Comparison of ENCODE assay signal across 26 cellular contexts in genomic region chr22:34886391-34886790, GRCh38.
"Had no signal": no experiment of that assay in that cellular context is flagged by ENCODE, and none has a peak within 500 bp of the region (broad histone marks: within the 10 kb centered on the region; RNA-seq: fewer than 3 reads in every experiment).

No MANE protein-coding gene starts in this region.

- H3K4me3 Mint-ChIP-seq: activated CD4-positive, alpha-beta T cell treated with anti-CD3 and anti-CD28 coated beads, Interleukin-2, amount 10 ng/mL, durations not matched to agents 24 days and 14 days; activated CD8-positive, alpha-beta T cell treated with anti-CD3 and anti-CD28 coated beads for 36 hours; activated naive CD4-positive, alpha-beta T cell treated with anti-CD3 and anti-CD28 coated beads, Interleukin-2, amount 50 U/mL, for 24 hours; activated naive CD8-positive, alpha-beta T cell treated with anti-CD3 and anti-CD28 coated beads, Interleukin-2, amount 10 ng/mL, durations not matched to agents 7 days and 5 days; activated T-cell treated with anti-CD3 and anti-CD28 coated beads, Interleukin-2, amount 50 U/mL, for 24 hours had no signal

- H3K4me3 ChIP-seq: ascending aorta, SJCRH30, SK-N-MC had no signal

- H3K27me3 Mint-ChIP-seq: activated CD4-positive, alpha-beta T cell treated with anti-CD3 and anti-CD28 coated beads, Interleukin-2, amount 10 ng/mL, durations not matched to agents 24 days and 14 days; activated naive CD4-positive, alpha-beta T cell treated with anti-CD3 and anti-CD28 coated beads, Interleukin-2, amount 50 U/mL, for 24 hours; activated naive CD8-positive, alpha-beta T cell treated with anti-CD3 and anti-CD28 coated beads, Interleukin-2, amount 10 ng/mL, durations not matched to agents 7 days and 5 days; activated T-cell treated with anti-CD3 and anti-CD28 coated beads, Interleukin-2, amount 50 U/mL, for 24 hours had no signal

- H3K4me1 Mint-ChIP-seq: activated CD4-positive, alpha-beta T cell treated with anti-CD3 and anti-CD28 coated beads, Interleukin-2, amount 10 ng/mL, durations not matched to agents 24 days and 14 days; activated naive CD4-positive, alpha-beta T cell treated with anti-CD3 and anti-CD28 coated beads, Interleukin-2, amount 50 U/mL, for 24 hours; activated naive CD8-positive, alpha-beta T cell treated with anti-CD3 and anti-CD28 coated beads, Interleukin-2, amount 10 ng/mL, durations not matched to agents 7 days and 5 days had no signal

- DNase-seq: activated CD4-positive, alpha-beta T cell treated with anti-CD3 and anti-CD28 coated beads, Interleukin-2, amount 10 ng/mL, durations not matched to agents 24 days and 14 days; activated CD4-positive, alpha-beta T cell treated with anti-CD3 and anti-CD28 coated beads, Interleukin-2, amount 50 U/mL, for 4 hours; activated CD8-positive, alpha-beta T cell treated with anti-CD3 and anti-CD28 coated beads for 36 hours; activated gamma-delta T cell; activated naive CD4-positive, alpha-beta T cell treated with Interleukin-2 at 50 U/mL for 16 hours; activated naive CD8-positive, alpha-beta T cell treated with anti-CD3 and anti-CD28 coated beads, Interleukin-2, amount 10 ng/mL, durations not matched to agents 7 days and 5 days; activated T-cell treated with anti-CD3 and anti-CD28 coated beads, Interleukin-2, amount 50 U/mL, for 24 hours; amygdala; brain microvascular endothelial cell; central memory CD4-positive, alpha-beta T cell; NCI-H1105; NCI-H1417 treated with DMSO at 0.1 percent for 48 hours; NCI-H187 treated with DMSO at 0.1 percent for 48 hours; NCI-H2081; NCI-H2171 treated with DMSO at 0.1 percent for 48 hours; NCI-H2227 treated with DMSO at 0.1 percent for 48 hours; NCI-H446 treated with DMSO at 0.1 percent for 48 hours; NCI-H69; SHP77; SJCRH30; T1000 had no signal

- ATAC-seq: activated CD8-positive, alpha-beta T cell treated with anti-CD3 and anti-CD28 coated beads for 36 hours; Panc1 had no signal

- H3K27ac Mint-ChIP-seq: activated CD4-positive, alpha-beta T cell treated with anti-CD3 and anti-CD28 coated beads, Interleukin-2, amount 10 ng/mL, durations not matched to agents 24 days and 14 days; activated CD8-positive, alpha-beta T cell treated with anti-CD3 and anti-CD28 coated beads for 36 hours; activated naive CD4-positive, alpha-beta T cell treated with anti-CD3 and anti-CD28 coated beads, Interleukin-2, amount 50 U/mL, for 24 hours; activated naive CD8-positive, alpha-beta T cell treated with anti-CD3 and anti-CD28 coated beads, Interleukin-2, amount 10 ng/mL, durations not matched to agents 7 days and 5 days; activated T-cell treated with anti-CD3 and anti-CD28 coated beads, Interleukin-2, amount 50 U/mL, for 24 hours; activated T-helper 2 cell treated with anti-CD3 and anti-CD28 coated beads, Interferon-gamma antibody, Interleukin-2, Interleukin-4, amounts not matched to agents 10 μg/mL and 5 μg/mL and 100 μg/mL, durations not matched to agents 14 hours and 24 hours and 36 hours had no signal

- H3K36me3 Mint-ChIP-seq: activated naive CD4-positive, alpha-beta T cell treated with anti-CD3 and anti-CD28 coated beads, Interleukin-2, amount 50 U/mL, for 24 hours; activated naive CD8-positive, alpha-beta T cell treated with anti-CD3 and anti-CD28 coated beads, Interleukin-2, amount 10 ng/mL, durations not matched to agents 7 days and 5 days had no signal

- H3K9me3 Mint-ChIP-seq: activated naive CD4-positive, alpha-beta T cell treated with anti-CD3 and anti-CD28 coated beads, Interleukin-2, amount 50 U/mL, for 24 hours had no signal
